Comparison of ENCODE assay signal across 11 cellular contexts in the genomic region with DNA sequence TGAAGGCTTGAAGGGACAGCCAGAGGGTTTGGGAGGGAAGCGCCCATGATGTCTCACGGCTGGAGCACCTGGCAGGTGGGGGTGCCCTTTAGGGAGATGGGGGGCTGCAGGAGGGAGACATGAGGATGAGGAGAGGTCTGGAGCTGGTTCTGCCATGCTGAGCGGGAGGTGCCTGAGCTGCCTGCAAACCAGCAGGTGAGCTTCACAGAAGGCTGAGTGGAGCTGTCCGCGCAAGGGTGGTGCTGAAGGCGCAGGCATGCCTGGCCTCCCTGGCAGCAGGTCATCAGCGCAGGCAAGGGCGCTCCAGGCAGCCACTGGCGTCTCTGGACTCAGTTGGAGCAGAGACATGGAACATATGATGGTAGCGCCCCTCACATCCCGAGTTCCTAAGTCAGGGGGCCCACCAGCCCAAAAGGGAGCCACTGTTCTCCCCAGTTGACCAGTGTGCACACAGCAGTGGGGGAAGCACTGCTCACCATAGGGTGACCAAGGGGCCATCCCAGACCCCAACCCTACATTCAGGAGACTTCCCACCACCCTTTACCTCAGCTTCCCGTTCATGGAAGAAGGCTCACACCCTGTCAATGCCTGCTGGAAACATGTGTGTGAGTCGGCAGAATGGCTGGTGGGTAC. TPM values are rescaled to one million over a fixed set of nuclear protein-coding genes. Genes with fewer than 3 reads are reported as not detected.
DNase-seq lines count a peak whose midpoint lies in the region; ATAC-seq, FAIRE-seq and TF ChIP-seq lines count a peak whose summit lies in the region.
"Had no signal": no experiment of that assay in that cellular context is flagged by ENCODE, and none has a peak within 500 bp of the region (broad histone marks: within the 10 kb centered on the region; RNA-seq: fewer than 3 reads in every experiment).

No MANE protein-coding gene starts in this region.

- FAIRE-seq in GM12891 (lab: Jason Lieb, UNC), result no peak

- DNase-seq in SK-N-SH (no peak), SJCRH30 (peak; percentile 67 to 68), left cardiac atrium (peak; percentile 36), COR-L47 (lab: John Stamatoyannopoulos, UW) (no peak), GM12891 (ENCODE audit: insufficient read length, low spot score) (no peak)
- DNase-seq in stimulated activated CD4-positive, alpha-beta T cell treated with anti-CD3 and anti-CD28 coated beads, Interleukin-1b, Interleukin-23, amount 100 ng/mL, for 48 hours, result peak; percentile 14
- DNase-seq: NCI-H1092 had no signal

- no peak overlapping the region for H3K4me3 ChIP-seq in SK-N-SH (ENCODE audit: low read depth in 2 of 2, low read length in 1 of 2)
- no peak overlapping the region for H3K4me3 ChIP-seq in SJCRH30

- CTCF ChIA-PET in SK-N-SH (lab: Yijun Ruan, JAX), result interaction anchor here (1.0 to 12.6 kb wide), 10 partner anchors 17 to 90 kb away, joined by 3 to 144 read pairs (median 4); no protein-coding TSS in a partner anchor

- no peaks in the 10 kb centered on the region for H3F3A ChIP-seq in SK-N-SH (replicated peaks; ENCODE audit: insufficient read depth)

- no peak for TF ChIP-seq POLR2A in GM12891 (IDR thresholded peaks at IDR 0.05; ENCODE audit: low read depth, low read length)

- H3K36me3 ChIP-seq in SK-N-SH (replicated peaks in 1 of 2; ENCODE audit: control insufficient read depth in 1 of 2, insufficient read depth in 2 of 2, low read length in 1 of 2) (no peaks in the 10 kb centered on the region), SJCRH30 (no peaks in the 10 kb centered on the region)
- H3K36me3 ChIP-seq: WERI-Rb-1 had no signal

- no peak for TF ChIP-seq RAD21 in SK-N-SH (IDR thresholded peaks at IDR 0.05; ENCODE audit: low read length)

- H3K27ac ChIP-seq in SK-N-SH (ENCODE audit: low read depth in 2 of 2, low read length in 1 of 2), result no peak overlapping the region
- H3K27ac ChIP-seq in SJCRH30, result no peak overlapping the region
- H3K27ac ChIP-seq: WERI-Rb-1 had no signal

- POLR2A ChIA-PET in SK-N-SH (lab: Yijun Ruan, JAX), result no interaction called here

- 62% methylated on average over 7 of the region's 13 CpGs for WGBS in SK-N-SH (ENCODE audit: low lambda C conversion rate)

- H3K4me2 ChIP-seq in SK-N-SH, result no peak overlapping the region

- no peak overlapping the region for H3K9ac ChIP-seq in SK-N-SH

- TF ChIP-seq EP300 in SK-N-SH (IDR thresholded peaks at IDR 0.05; ENCODE audit: borderline replicate concordance in 1 of 2, low read depth in 1 of 2, low read length in 1 of 2), result no peak

- H3K9me3 ChIP-seq in SK-N-SH (no peaks in the 10 kb centered on the region), SJCRH30 (replicated peaks) (0 out of 2 replicates have a peak, but pooled peaks cover 4% of the 10 kb centered on the region)

- intact Hi-C loops in left cardiac atrium (cut with DNase I), result no loop called here

- H3K9me2 ChIP-seq in SK-N-SH, result no peaks in the 10 kb centered on the region

- no peak overlapping the region for H2AFZ ChIP-seq in SK-N-SH (ENCODE audit: low read depth)

- no peaks in the 10 kb centered on the region for H3K79me2 ChIP-seq in SK-N-SH (ENCODE audit: insufficient read depth)

- no peak for ATAC-seq in SK-N-SH treated with all-trans-retinoic acid at 6 μM for 48 hours
- ATAC-seq in left cardiac atrium, result peak; percentile 30 to 40
- ATAC-seq in GM18511 (IDR thresholded peaks at IDR 0.05; ENCODE audit: unreplicated experiment), result no peak

- H3K4me1 ChIP-seq in SK-N-SH (ENCODE audit: control insufficient read depth in 1 of 2, insufficient read depth in 2 of 2, low read depth in 1 of 2, low read length in 1 of 2), result peaks cover 0 to 33% of the 10 kb centered on the region in 2 experiments; a peak in 1 of 4 replicates
- H3K4me1 ChIP-seq in SJCRH30, result no peaks in the 10 kb centered on the region

- H4K20me1 ChIP-seq in SK-N-SH (ENCODE audit: insufficient read depth), result no peaks in the 10 kb centered on the region

- no peak for TF ChIP-seq CTCF in SK-N-SH (IDR thresholded peaks at IDR 0.05)

- H3K27me3 ChIP-seq in SK-N-SH (ENCODE audit: insufficient read depth) (no peaks in the 10 kb centered on the region), SJCRH30 (no peaks in the 10 kb centered on the region)

TF ChIP-seq in SK-N-SH, 30 proteins besides CTCF, POLR2A, EP300 and RAD21 (continues in another document):
- TF ChIP-seq SMC3 (IDR thresholded peaks at IDR 0.05; ENCODE audit: low read depth, low read length), result no peak

TF ChIP-seq in SK-N-SH treated with all-trans-retinoic acid at 6 μM for 48 hours, 23 proteins besides CTCF, POLR2A, EP300 and RAD21 (continues in another document):
- TF ChIP-seq ISL1 (CRISPR knock-in tag; IDR thresholded peaks at IDR 0.05), result no peak
- no peak for TF ChIP-seq CSDC2 (CRISPR knock-in tag; IDR thresholded peaks at IDR 0.05)
- TF ChIP-seq, protein P1, sequence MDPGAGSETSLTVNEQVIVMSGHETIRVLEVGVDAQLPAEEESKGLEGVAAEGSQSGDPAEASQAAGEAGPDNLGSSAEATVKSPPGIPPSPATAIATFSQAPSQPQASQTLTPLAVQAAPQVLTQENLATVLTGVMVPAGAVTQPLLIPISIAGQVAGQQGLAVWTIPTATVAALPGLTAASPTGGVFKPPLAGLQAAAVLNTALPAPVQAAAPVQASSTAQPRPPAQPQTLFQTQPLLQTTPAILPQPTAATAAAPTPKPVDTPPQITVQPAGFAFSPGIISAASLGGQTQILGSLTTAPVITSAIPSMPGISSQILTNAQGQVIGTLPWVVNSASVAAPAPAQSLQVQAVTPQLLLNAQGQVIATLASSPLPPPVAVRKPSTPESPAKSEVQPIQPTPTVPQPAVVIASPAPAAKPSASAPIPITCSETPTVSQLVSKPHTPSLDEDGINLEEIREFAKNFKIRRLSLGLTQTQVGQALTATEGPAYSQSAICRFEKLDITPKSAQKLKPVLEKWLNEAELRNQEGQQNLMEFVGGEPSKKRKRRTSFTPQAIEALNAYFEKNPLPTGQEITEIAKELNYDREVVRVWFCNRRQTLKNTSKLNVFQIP (CRISPR knock-in tag; IDR thresholded peaks at IDR 0.05; ENCODE audit: borderline replicate concordance, low read depth), result no peak
- TF ChIP-seq ZFP3 (CRISPR knock-in tag; IDR thresholded peaks at IDR 0.05), result no peak
- TF ChIP-seq SNAI2 (CRISPR knock-in tag; IDR thresholded peaks at IDR 0.05), result no peak
- TF ChIP-seq TOX (CRISPR knock-in tag; IDR thresholded peaks at IDR 0.05; ENCODE audit: borderline replicate concordance), result no peak
- no peak for TF ChIP-seq ZNF8 (CRISPR knock-in tag; IDR thresholded peaks at IDR 0.05)
- TF ChIP-seq RARB (CRISPR knock-in tag; IDR thresholded peaks at IDR 0.05), result no peak
- no peak for TF ChIP-seq BACH2 (CRISPR knock-in tag; IDR thresholded peaks at IDR 0.05; ENCODE audit: borderline replicate concordance)
- TF ChIP-seq ZNF70 (CRISPR knock-in tag; IDR thresholded peaks at IDR 0.05), result no peak
- TF ChIP-seq ZNF565 (CRISPR knock-in tag; conservative IDR thresholded peaks at IDR 0.05; ENCODE audit: low read depth), result no peak
- TF ChIP-seq PPARA (CRISPR knock-in tag; IDR thresholded peaks at IDR 0.05; ENCODE audit: borderline replicate concordance), result no peak
- TF ChIP-seq OSR1 (CRISPR knock-in tag; IDR thresholded peaks at IDR 0.05), result no peak
- TF ChIP-seq ESRRG (CRISPR knock-in tag; IDR thresholded peaks at IDR 0.05), result no peak
- no peak for TF ChIP-seq ZC3H10 (CRISPR knock-in tag; IDR thresholded peaks at IDR 0.05)

TF ChIP-seq in GM12891, 5 proteins besides CTCF, POLR2A, EP300 and RAD21:
- TF ChIP-seq POLR2AphosphoS5 (IDR thresholded peaks at IDR 0.05; ENCODE audit: low read depth, low read length), result no peak
- no peak for TF ChIP-seq PAX5 (IDR thresholded peaks at IDR 0.05; ENCODE audit: insufficient read depth, low read length, severe bottlenecking)
- TF ChIP-seq POU2F2 (IDR thresholded peaks at IDR 0.05; ENCODE audit: low read depth, low read length), result no peak

RNA-seq across cellular contexts. Expression of a gene that starts 25.8 kb away (rescaled TPM):
- polyA plus RNA-seq in SK-N-SH (2012; rRNA removed), result 0.15 and 0.36 TPM in 2 replicates
- 0.09 and 0.26 TPM in 2 replicates for polyA plus RNA-seq in SK-N-SH (2012; cell fraction: cytosol; rRNA removed)
- polyA plus RNA-seq in SK-N-SH (2012; cell fraction: nucleus; rRNA removed), result 0.21 and 0.25 TPM in 2 replicates
- total RNA-seq in SJCRH30 (2014; rRNA removed; shearing (Covaris generic)), result 17.9 and 18.5 TPM in 2 replicates
- 1 to 10 TPM; 6.8 TPM for total RNA-seq in left cardiac atrium
- not detected for polyA plus RNA-seq in GM12891 (2012; ENCODE audit: low read depth, missing spikeins)
- polyA plus RNA-seq: AG04450 had no signal

Comparison
In these comparisons a context has a peak if more than half of its experiments do, and no peak if none do; other contexts are left out.
1. DNase-seq: peak in SJCRH30 (2 of 2), left cardiac atrium (single experiment) and stimulated activated CD4-positive, alpha-beta T cell treated with anti-CD3 and anti-CD28 coated beads, Interleukin-1b, Interleukin-23, amount 100 ng/mL, for 48 hours (single experiment); none in SK-N-SH (single experiment), COR-L47 (single experiment) and GM12891 (single experiment).
2. ATAC-seq: peak in left cardiac atrium (2 of 2); none in SK-N-SH treated with all-trans-retinoic acid at 6 μM for 48 hours (single experiment) and GM18511 (single experiment).